16 cellular contexts compared by ENCODE assay signal in genomic region chr2:181130686-181131085, GRCh38.
DNase-seq lines count a peak whose midpoint lies in the region; ATAC-seq and TF ChIP-seq lines count a peak whose summit lies in the region.
"Had no signal": no experiment of that assay in that cellular context is flagged by ENCODE, and none has a peak within 500 bp of the region (broad histone marks: within the 10 kb centered on the region; RNA-seq: fewer than 3 reads in every experiment).

No MANE protein-coding gene starts in this region.

- H3K27ac Mint-ChIP-seq in activated CD8-positive, alpha-beta memory T cell treated with anti-CD3 and anti-CD28 coated beads, Interleukin-2, amount 10 ng/mL, durations not matched to agents 7 days and 5 days, result peak overlapping the region; percentile 96
- H3K27ac Mint-ChIP-seq in activated naive CD8-positive, alpha-beta T cell treated with anti-CD3 and anti-CD28 coated beads for 36 hours, result peak overlapping the region; percentile 75
- H3K27ac Mint-ChIP-seq in immature natural killer cell, result peak overlapping the region in 5 of 6 donors; percentile 71 to 93 (median 89)
- H3K27ac Mint-ChIP-seq: activated B cell treated with CpG ODN at 0.5 μM for 24 hours had no signal

- H3K9me3 Mint-ChIP-seq in activated CD8-positive, alpha-beta memory T cell treated with anti-CD3 and anti-CD28 coated beads, Interleukin-2, amount 10 ng/mL, durations not matched to agents 7 days and 5 days (ENCODE audit: low read depth), result no peaks in the 10 kb centered on the region
- peaks cover 15% of the 10 kb centered on the region for H3K9me3 Mint-ChIP-seq in activated naive CD8-positive, alpha-beta T cell treated with anti-CD3 and anti-CD28 coated beads for 36 hours
- peaks cover 0 to 6% (median 2%) of the 10 kb centered on the region in 6 donors for H3K9me3 Mint-ChIP-seq in immature natural killer cell
- H3K9me3 Mint-ChIP-seq: activated B cell treated with CpG ODN at 0.5 μM for 24 hours had no signal

- no peak for ATAC-seq in activated CD8-positive, alpha-beta memory T cell treated with anti-CD3 and anti-CD28 coated beads, Interleukin-2, amount 10 ng/mL, durations not matched to agents 7 days and 5 days
- ATAC-seq in HG03457 (IDR thresholded peaks at IDR 0.05; ENCODE audit: unreplicated experiment), result no peak
- ATAC-seq: HCT116 had no signal

- peaks cover 48% of the 10 kb centered on the region for H3K36me3 Mint-ChIP-seq in activated CD8-positive, alpha-beta memory T cell treated with anti-CD3 and anti-CD28 coated beads, Interleukin-2, amount 10 ng/mL, durations not matched to agents 7 days and 5 days
- H3K36me3 Mint-ChIP-seq in activated naive CD8-positive, alpha-beta T cell treated with anti-CD3 and anti-CD28 coated beads for 36 hours, result peaks cover 51% of the 10 kb centered on the region
- peaks cover 18 to 32% (median 26%) of the 10 kb centered on the region in 3 donors for H3K36me3 Mint-ChIP-seq in immature natural killer cell

- H3K4me3 Mint-ChIP-seq in activated CD8-positive, alpha-beta memory T cell treated with anti-CD3 and anti-CD28 coated beads, Interleukin-2, amount 10 ng/mL, durations not matched to agents 7 days and 5 days, result peak overlapping the region; percentile 77
- H3K4me3 Mint-ChIP-seq in activated naive CD8-positive, alpha-beta T cell treated with anti-CD3 and anti-CD28 coated beads for 36 hours, result peak overlapping the region; percentile 66
- peak overlapping the region in 1 of 5 donors; percentile 85 for H3K4me3 Mint-ChIP-seq in immature natural killer cell
- H3K4me3 Mint-ChIP-seq: activated B cell treated with CpG ODN at 0.5 μM for 24 hours had no signal

- in situ Hi-C loops in GM13977 (cut with MboI; ENCODE audit: low pct_unique_long_range_greater_than_20kb, low sequenced_read_pairs, unreplicated experiment), result no loop called here

- no peak for TF ChIP-seq CTCF in GM13977 (IDR thresholded peaks at IDR 0.05; ENCODE audit: extremely low read depth, insufficient read depth, missing control alignments)

- H3K27me3 Mint-ChIP-seq in activated CD8-positive, alpha-beta memory T cell treated with anti-CD3 and anti-CD28 coated beads, Interleukin-2, amount 10 ng/mL, durations not matched to agents 7 days and 5 days, result no peaks in the 10 kb centered on the region
- H3K27me3 Mint-ChIP-seq in activated naive CD8-positive, alpha-beta T cell treated with anti-CD3 and anti-CD28 coated beads for 36 hours, result no peaks in the 10 kb centered on the region
- no peaks in the 10 kb centered on the region for H3K27me3 Mint-ChIP-seq in immature natural killer cell (ENCODE audit: low read depth in 3 of 3)
- H3K27me3 Mint-ChIP-seq: activated B cell treated with CpG ODN at 0.5 μM for 24 hours had no signal

- peaks cover 68% of the 10 kb centered on the region for H3K4me1 Mint-ChIP-seq in activated CD8-positive, alpha-beta memory T cell treated with anti-CD3 and anti-CD28 coated beads, Interleukin-2, amount 10 ng/mL, durations not matched to agents 7 days and 5 days
- H3K4me1 Mint-ChIP-seq in activated naive CD8-positive, alpha-beta T cell treated with anti-CD3 and anti-CD28 coated beads for 36 hours, result peaks cover 58% of the 10 kb centered on the region
- H3K4me1 Mint-ChIP-seq in immature natural killer cell, result peaks cover 44 to 71% of the 10 kb centered on the region in 2 donors
- H3K4me1 Mint-ChIP-seq: activated B cell treated with CpG ODN at 0.5 μM for 24 hours had no signal

- CTCF ChIA-PET in activated CD8-positive, alpha-beta memory T cell treated with anti-CD3 and anti-CD28 coated beads, Interleukin-2, amount 10 ng/mL, durations not matched to agents 7 days and 5 days (lab: Charles Lee), result interaction anchor here (0.9 to 10.8 kb wide), 8 partner anchors 8 to 585 kb away, joined by 3 to 118 read pairs (median 4); partner anchors contain the start of gene ITGA4

- DNase-seq in activated CD8-positive, alpha-beta memory T cell treated with anti-CD3 and anti-CD28 coated beads, Interleukin-2, amount 10 ng/mL, durations not matched to agents 7 days and 5 days, result no peak
- DNase-seq in activated CD8-positive, alpha-beta memory T cell treated with anti-CD3 and anti-CD28 coated beads, Interleukin-2, amount 50 U/mL, for 48 hours, result no peak
- peak; percentile 16 for DNase-seq in GM03348 (ENCODE audit: low spot score)
- no peak for DNase-seq in activated naive CD8-positive, alpha-beta T cell treated with anti-CD3 and anti-CD28 coated beads for 36 hours
- no peak for DNase-seq in immature natural killer cell
- DNase-seq in GM13977 (ENCODE audit: low spot score), result no peak
- no peak for DNase-seq in H4 (ENCODE audit: low spot score)
- DNase-seq: activated B cell treated with CpG ODN at 0.5 μM for 24 hours; activated CD8-positive, alpha-beta memory T cell treated with anti-CD3 and anti-CD28 coated beads, Interleukin-2, amount 50 U/mL, for 4 hours; adrenal gland; islet precursor cell; KG1; NCI-H2029; NCI-H510A had no signal
